13 cellular contexts compared by ENCODE assay signal in genomic region chr4:85776579-85776978, GRCh38.
DNase-seq lines count a peak whose midpoint lies in the region; ATAC-seq and TF ChIP-seq lines count a peak whose summit lies in the region.
"Had no signal": no experiment of that assay in that cellular context is flagged by ENCODE, and none has a peak within 500 bp of the region (broad histone marks: within the 10 kb centered on the region; RNA-seq: fewer than 3 reads in every experiment).

No MANE protein-coding gene starts in this region.

- DNase-seq in PC-9 (peak in 1 of 2 experiments; percentile 63), Ammon's horn (ENCODE audit: low spot score) (no peak)
- no peak for DNase-seq in stimulated activated CD4-positive, alpha-beta T cell treated with anti-CD3 and anti-CD28 coated beads, Interleukin-4, amount 100 ng/mL, for 24 hours
- DNase-seq: adrenal gland; CD4-positive, alpha-beta memory T cell; dorsolateral prefrontal cortex; NCI-H524 treated with DMSO at 0.1 percent for 48 hours had no signal

- H3K4me2 ChIP-seq in PC-9, result peak overlapping the region; percentile 17

- H4K20me1 ChIP-seq in PC-9 (ENCODE audit: insufficient read depth), result no peaks in the 10 kb centered on the region

- no peaks in the 10 kb centered on the region for H3K36me3 ChIP-seq in PC-9 (ENCODE audit: low read depth)
- H3K36me3 ChIP-seq: adrenal gland had no signal

- H2AFZ ChIP-seq in PC-9, result no peak overlapping the region

- peaks cover 7% of the 10 kb centered on the region for H3K9me3 Mint-ChIP-seq in stimulated activated memory B cell treated with anti-CD40 and anti-IgM and Interleukin-4, amounts not matched to agents 10 μg/mL and 1 μg/mL and 100 μg/mL, for 72 hours
- H3K9me3 Mint-ChIP-seq: neural crest cell had no signal

- H3K27ac ChIP-seq in PC-9, result peak overlapping the region; percentile 37
- H3K27ac ChIP-seq: adrenal gland, dorsolateral prefrontal cortex had no signal

- H3K4me1 Mint-ChIP-seq in stimulated activated memory B cell treated with anti-CD40 and anti-IgM and Interleukin-4, amounts not matched to agents 10 μg/mL and 1 μg/mL and 100 μg/mL, for 72 hours, result peaks cover 62% of the 10 kb centered on the region
- H3K4me1 Mint-ChIP-seq: CD4-positive, alpha-beta memory T cell; neural crest cell had no signal

- peaks cover 4% of the 10 kb centered on the region; the same call in 1 of the 2 replicates for H3K9me3 ChIP-seq in PC-9 (ENCODE audit: insufficient read depth, low read depth)
- H3K9me3 ChIP-seq: adrenal gland had no signal

- TF ChIP-seq CTCF in PC-9 (conservative IDR thresholded peaks at IDR 0.05), result no peak

- no peaks in the 10 kb centered on the region for H3K79me2 ChIP-seq in PC-9 (ENCODE audit: low read depth)

- H3K27ac Mint-ChIP-seq in stimulated activated memory B cell treated with anti-CD40 and anti-IgM and Interleukin-4, amounts not matched to agents 10 μg/mL and 1 μg/mL and 100 μg/mL, for 72 hours, result peak overlapping the region; percentile 70
- H3K27ac Mint-ChIP-seq: CD4-positive, alpha-beta memory T cell had no signal

- H3K4me3 ChIP-seq in PC-9, result no peak overlapping the region
- H3K4me3 ChIP-seq: adrenal gland, dorsolateral prefrontal cortex, skin epidermis had no signal

- peaks cover 11% of the 10 kb centered on the region; the same call in 1 of the 2 replicates for H3K4me1 ChIP-seq in PC-9 (replicated peaks; ENCODE audit: insufficient read depth)
- H3K4me1 ChIP-seq: adrenal gland had no signal

- CTCF ChIA-PET in PC-9 (lab: Charles Lee), result no interaction called here

- no peaks in the 10 kb centered on the region for H3K27me3 ChIP-seq in PC-9 (ENCODE audit: insufficient read depth, low read depth)
- H3K27me3 ChIP-seq: adrenal gland, dorsolateral prefrontal cortex had no signal

- no peaks in the 10 kb centered on the region for H3F3A ChIP-seq in PC-9 (ENCODE audit: insufficient read depth, low read depth)

- H3K9me2 ChIP-seq in PC-9 (ENCODE audit: insufficient read depth), result no peaks in the 10 kb centered on the region

- POLR2A ChIA-PET in PC-9 (lab: Charles Lee; ENCODE audit: unreplicated experiment), result no interaction called here

- H3K27me3 Mint-ChIP-seq in stimulated activated memory B cell treated with anti-CD40 and anti-IgM and Interleukin-4, amounts not matched to agents 10 μg/mL and 1 μg/mL and 100 μg/mL, for 72 hours, result no peaks in the 10 kb centered on the region
- H3K27me3 Mint-ChIP-seq: CD4-positive, alpha-beta memory T cell had no signal

- no peak overlapping the region for H3K4me3 Mint-ChIP-seq in stimulated activated memory B cell treated with anti-CD40 and anti-IgM and Interleukin-4, amounts not matched to agents 10 μg/mL and 1 μg/mL and 100 μg/mL, for 72 hours
- H3K4me3 Mint-ChIP-seq: CD4-positive, alpha-beta memory T cell; neural crest cell had no signal

- intact Hi-C loops in PC-9 (cut with micrococcal nuclease; ENCODE audit: unreplicated experiment), result no loop called here

- BruUV-seq in PC-9 (replicated peaks; lab: Mats Ljungman, UMichigan), result no TSS peak

- ATAC-seq in GM21619 (IDR thresholded peaks at IDR 0.05; ENCODE audit: unreplicated experiment) (peak; percentile 13), esophagus mucosa (peak; percentile 92), GM19395 (IDR thresholded peaks at IDR 0.05; ENCODE audit: unreplicated experiment) (no peak)
- no peak for ATAC-seq in stimulated activated memory B cell treated with anti-CD40 and anti-IgM and Interleukin-4, amounts not matched to agents 10 μg/mL and 1 μg/mL and 100 μg/mL, for 72 hours

- peaks cover 20% of the 10 kb centered on the region for H3K36me3 Mint-ChIP-seq in stimulated activated memory B cell treated with anti-CD40 and anti-IgM and Interleukin-4, amounts not matched to agents 10 μg/mL and 1 μg/mL and 100 μg/mL, for 72 hours
- H3K36me3 Mint-ChIP-seq: CD4-positive, alpha-beta memory T cell had no signal

Comparison
In these comparisons a context has a peak if more than half of its experiments do, and no peak if none do; other contexts are left out.
1. ATAC-seq: peak in GM21619 (single experiment) and esophagus mucosa (single experiment); none in stimulated activated memory B cell treated with anti-CD40 and anti-IgM and Interleukin-4, amounts not matched to agents 10 μg/mL and 1 μg/mL and 100 μg/mL, for 72 hours (single experiment) and GM19395 (single experiment).